1 cellular context compared by ENCODE assay signal in genomic region chr20:47236639-47236900, GRCh38.
TF ChIP-seq lines count a peak whose summit lies in the region.

No MANE protein-coding gene starts in this region.

TF ChIP-seq in GM23338, 12 proteins besides CTCF, POLR2A, EP300 and RAD21 (continued from another document):
- TF ChIP-seq ZNF462 (CRISPR knock-in tag; IDR thresholded peaks at IDR 0.05) = no peak
- no peak for TF ChIP-seq STAT1 (IDR thresholded peaks at IDR 0.05; ENCODE audit: unreplicated experiment)
- TF ChIP-seq ZNF331 (CRISPR knock-in tag; IDR thresholded peaks at IDR 0.05; ENCODE audit: low read depth) = no peak
- no peak for TF ChIP-seq JUNB (IDR thresholded peaks at IDR 0.05; ENCODE audit: unreplicated experiment)
- no peak for TF ChIP-seq POLR2AphosphoS5 (IDR thresholded peaks at IDR 0.05; ENCODE audit: low read depth)
- no peak for TF ChIP-seq EZH2phosphoT487 (IDR thresholded peaks at IDR 0.05; ENCODE audit: unreplicated experiment)
- TF ChIP-seq NANOG (IDR thresholded peaks at IDR 0.05; ENCODE audit: borderline replicate concordance) = no peak
TF ChIP-seq in GM23338: peak in this region for 0.
